ENCODE assay signal across 26 cellular contexts in the genomic region with DNA sequence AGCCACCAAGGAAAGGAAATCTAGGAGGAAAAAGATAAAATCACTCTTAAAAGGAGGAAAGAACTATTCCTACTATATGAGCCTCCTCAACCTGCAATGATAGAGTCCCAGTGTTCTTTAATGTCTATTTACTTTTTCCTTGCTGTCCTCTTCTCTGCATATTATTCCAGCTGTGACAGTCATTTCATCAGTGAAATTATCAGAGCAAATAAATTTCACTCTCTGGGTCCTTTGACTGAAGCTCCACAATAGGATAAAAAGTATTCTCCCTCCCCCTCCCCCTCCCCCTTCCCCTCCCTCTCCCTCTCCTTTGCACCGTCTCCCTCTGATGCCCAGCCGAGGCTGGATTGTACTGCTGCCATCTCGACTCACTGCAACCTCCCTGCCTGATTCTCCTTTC.
"Had no signal": no experiment of that assay in that cellular context is flagged by ENCODE, and none has a peak within 500 bp of the region (broad histone marks: within the 10 kb centered on the region; RNA-seq: fewer than 3 reads in every experiment).

No MANE protein-coding gene starts in this region.

- ATAC-seq: natural killer cell; right cardiac atrium; stimulated activated memory B cell treated with anti-CD40 and anti-IgM and Interleukin-4, amounts not matched to agents 10 μg/mL and 1 μg/mL and 100 μg/mL, for 72 hours; stimulated activated naive CD8-positive, alpha-beta T cell treated with anti-CD3 and anti-CD28 coated beads, Interleukin-15, amount 100 ng/mL, for 72 hours had no signal

- H3K27me3 Mint-ChIP-seq: stimulated activated memory B cell treated with anti-CD40 and anti-IgM and Interleukin-4, amounts not matched to agents 10 μg/mL and 1 μg/mL and 100 μg/mL, for 72 hours; stimulated activated naive CD8-positive, alpha-beta T cell treated with anti-CD3 and anti-CD28 coated beads, Interleukin-15, amount 100 ng/mL, for 72 hours; type B pancreatic cell had no signal

- H3K79me2 ChIP-seq: parathyroid adenoma had no signal

- H3K9me3 ChIP-seq: left ventricle myocardium inferior, neutrophil, sigmoid colon, tibial nerve, uterus had no signal

- H3K4me1 ChIP-seq: neural progenitor cell, parathyroid adenoma, tibial nerve, uterus had no signal

- DNase-seq: islet precursor cell; left ventricle myocardium inferior; mesendoderm; naive B cell; natural killer cell; nephron progenitor cell; occipital lobe; sigmoid colon; small intestine; stimulated activated CD4-positive, alpha-beta T cell treated with anti-CD3 and anti-CD28 coated beads, Interleukin-1b, Interleukin-23, amount 100 ng/mL, for 48 hours; stimulated activated CD4-positive, alpha-beta T cell treated with anti-CD3 and anti-CD28 coated beads, Interleukin-2, amount 100 ng/mL, for 48 hours; stimulated activated CD4-positive, alpha-beta T cell treated with anti-CD3 and anti-CD28 coated beads, Interleukin-4, amount 100 ng/mL, for 4 hours; stimulated activated CD8-positive, alpha-beta memory T cell treated with anti-CD3 and anti-CD28 coated beads, Interleukin-4, amount 100 ng/mL, for 48 hours; stimulated activated naive CD4-positive, alpha-beta T cell treated with Interleukin-2 at 50 U/mL for 16 hours; stimulated activated naive CD8-positive, alpha-beta T cell treated with anti-CD3 and anti-CD28 coated beads, Interleukin-15, amount 100 ng/mL, for 72 hours; substantia nigra; uterus had no signal

- H3K36me3 ChIP-seq: left ventricle myocardium inferior, neural progenitor cell, neutrophil, sigmoid colon, tibial nerve, uterus had no signal

- H3K27me3 ChIP-seq: neural progenitor cell, neutrophil, sigmoid colon, tibial nerve, uterus had no signal

- H3K4me1 Mint-ChIP-seq: naive B cell; stimulated activated memory B cell treated with anti-CD40 and anti-IgM and Interleukin-4, amounts not matched to agents 10 μg/mL and 1 μg/mL and 100 μg/mL, for 72 hours had no signal

- H3K4me3 ChIP-seq: left ventricle myocardium inferior, lung, neural progenitor cell, sigmoid colon, tibial nerve, uterus had no signal

- H3K27ac ChIP-seq: left ventricle myocardium inferior, neural progenitor cell, neutrophil, parathyroid adenoma, sigmoid colon, tibial nerve, uterus had no signal

- H3K9me3 Mint-ChIP-seq: natural killer cell; stimulated activated naive CD8-positive, alpha-beta T cell treated with anti-CD3 and anti-CD28 coated beads, Interleukin-15, amount 100 ng/mL, for 72 hours; type B pancreatic cell had no signal

- H3K9ac ChIP-seq: neural progenitor cell, parathyroid adenoma had no signal

- H3K4me2 ChIP-seq: neural progenitor cell had no signal

- H2AFZ ChIP-seq: neural progenitor cell, parathyroid adenoma had no signal

- H3K4me3 Mint-ChIP-seq: mesothelial cell of epicardium; naive B cell; natural killer cell; nephron progenitor cell; neural progenitor cell; stimulated activated memory B cell treated with anti-CD40 and anti-IgM and Interleukin-4, amounts not matched to agents 10 μg/mL and 1 μg/mL and 100 μg/mL, for 72 hours; stimulated activated naive CD8-positive, alpha-beta T cell treated with anti-CD3 and anti-CD28 coated beads, Interleukin-15, amount 100 ng/mL, for 72 hours; type B pancreatic cell had no signal

- H3K36me3 Mint-ChIP-seq: mesothelial cell of epicardium; naive B cell; natural killer cell; neural progenitor cell; stimulated activated memory B cell treated with anti-CD40 and anti-IgM and Interleukin-4, amounts not matched to agents 10 μg/mL and 1 μg/mL and 100 μg/mL, for 72 hours; type B pancreatic cell had no signal

- H3K27ac Mint-ChIP-seq: mesothelial cell of epicardium; naive B cell; natural killer cell; nephron progenitor cell; neural progenitor cell; stimulated activated memory B cell treated with anti-CD40 and anti-IgM and Interleukin-4, amounts not matched to agents 10 μg/mL and 1 μg/mL and 100 μg/mL, for 72 hours; stimulated activated naive CD8-positive, alpha-beta T cell treated with anti-CD3 and anti-CD28 coated beads, Interleukin-15, amount 100 ng/mL, for 72 hours; type B pancreatic cell had no signal
